ENCODE assay signal across 30 cellular contexts in the genomic region with DNA sequence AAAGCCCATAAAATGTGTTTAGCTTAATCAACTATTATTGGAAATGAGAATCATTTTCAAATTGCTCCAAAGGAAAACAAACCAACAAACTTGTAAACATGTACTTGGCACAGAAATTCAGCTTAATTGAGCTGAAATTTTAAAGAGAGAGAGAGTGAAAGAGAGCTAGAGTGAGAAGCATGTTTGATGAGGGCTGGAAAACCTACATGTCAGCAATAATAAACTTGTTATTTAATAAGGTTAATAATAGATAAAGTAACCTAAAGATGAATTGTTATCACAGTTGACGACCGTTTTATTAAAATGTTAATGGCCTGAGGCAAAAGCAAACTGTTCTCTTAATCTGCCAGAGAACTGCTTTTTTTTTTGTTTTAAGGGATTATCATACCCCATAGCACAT.
"Had no signal": no experiment of that assay in that cellular context is flagged by ENCODE, and none has a peak within 500 bp of the region (broad histone marks: within the 10 kb centered on the region; RNA-seq: fewer than 3 reads in every experiment).

No MANE protein-coding gene starts in this region.

- H3K4me3 ChIP-seq: PC-9, SJCRH30, SK-N-MC had no signal

- ATAC-seq: Panc1, Right ventricle myocardium inferior, SK-N-SH treated with all-trans-retinoic acid at 6 μM for 48 hours, T-cell had no signal

- H2AFZ ChIP-seq: PC-9 had no signal

- H3K36me3 ChIP-seq: SJCRH30 had no signal

- H3K4me1 ChIP-seq: SJCRH30 had no signal

- FAIRE-seq: RCC 7860 had no signal

- DNase-seq: Karpas-422, MM.1S, MV-4-11, NCI-H1092, NCI-H1417 treated with DMSO at 0.1 percent for 48 hours, NCI-H1436 treated with DMSO at 0.1 percent for 48 hours, NCI-H1694 treated with DMSO at 0.1 percent for 48 hours, NCI-H187 treated with DMSO at 0.1 percent for 48 hours, NCI-H2029, NCI-H2081, NCI-H2171 treated with DMSO at 0.1 percent for 48 hours, NCI-H2227 treated with DMSO at 0.1 percent for 48 hours, NCI-H446 treated with DMSO at 0.1 percent for 48 hours, NCI-H510A, NCI-H524, NCI-H526, NCI-H69, NCI-H748 treated with DMSO at 0.1 percent for 48 hours, NCI-H82, PC-9, SHP77, SIG-M5, SJCRH30, T-cell had no signal

- H3K4me2 ChIP-seq: PC-9 had no signal

- H3K27me3 ChIP-seq: SJCRH30 had no signal

- H3K27ac ChIP-seq: PC-9, RWPE1, SJCRH30, SK-N-MC had no signal

- H3K9me3 ChIP-seq: SJCRH30 had no signal
